ENCODE assay signal across 1 cellular context in genomic region chr10:102461187-102462054, GRCh38.
TF ChIP-seq lines count a peak whose summit lies in the region.

No MANE protein-coding gene starts in this region.

TF ChIP-seq in HEK293, 187 proteins besides CTCF, POLR2A, EP300 and RAD21 (continued from another document):
- TF ChIP-seq, protein P1, sequence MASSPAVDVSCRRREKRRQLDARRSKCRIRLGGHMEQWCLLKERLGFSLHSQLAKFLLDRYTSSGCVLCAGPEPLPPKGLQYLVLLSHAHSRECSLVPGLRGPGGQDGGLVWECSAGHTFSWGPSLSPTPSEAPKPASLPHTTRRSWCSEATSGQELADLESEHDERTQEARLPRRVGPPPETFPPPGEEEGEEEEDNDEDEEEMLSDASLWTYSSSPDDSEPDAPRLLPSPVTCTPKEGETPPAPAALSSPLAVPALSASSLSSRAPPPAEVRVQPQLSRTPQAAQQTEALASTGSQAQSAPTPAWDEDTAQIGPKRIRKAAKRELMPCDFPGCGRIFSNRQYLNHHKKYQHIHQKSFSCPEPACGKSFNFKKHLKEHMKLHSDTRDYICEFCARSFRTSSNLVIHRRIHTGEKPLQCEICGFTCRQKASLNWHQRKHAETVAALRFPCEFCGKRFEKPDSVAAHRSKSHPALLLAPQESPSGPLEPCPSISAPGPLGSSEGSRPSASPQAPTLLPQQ (tag by site-specific recombination; IDR thresholded peaks at IDR 0.05): peak; percentile 99
- TF ChIP-seq ZNF514 (tag by site-specific recombination; IDR thresholded peaks at IDR 0.05) (no peak), ZNF2 (tag by site-specific recombination; IDR thresholded peaks at IDR 0.05) (no peak; the same call in none of the 2 replicates), ZNF701 (tag by site-specific recombination; IDR thresholded peaks at IDR 0.05) (no peak), ZNF48 (tag by site-specific recombination; IDR thresholded peaks at IDR 0.05) (no peak), ZNF600 (tag by site-specific recombination; IDR thresholded peaks at IDR 0.05) (peak; percentile 62), YY1 (tag by site-specific recombination; IDR thresholded peaks at IDR 0.05) (peak; percentile 97), SCRT2 (tag by site-specific recombination; IDR thresholded peaks at IDR 0.05) (peak; percentile 100), ZNF660 (tag by site-specific recombination; IDR thresholded peaks at IDR 0.05) (peak; percentile 41; the same call in 1 of the 2 replicates), ZBTB26 (tag by site-specific recombination; optimal IDR thresholded peaks at IDR 0.05) (peak; percentile 98), KLF9 (tag by site-specific recombination; IDR thresholded peaks at IDR 0.05; ENCODE audit: low read depth) (no peak), ZNF555 (tag by site-specific recombination; conservative IDR thresholded peaks at IDR 0.05) (no peak), ELK4 (IDR thresholded peaks at IDR 0.05; ENCODE audit: borderline replicate concordance, low read depth, low read length) (no peak), ZNF169 (tag by site-specific recombination; IDR thresholded peaks at IDR 0.05) (no peak), ZNF324 (tag by site-specific recombination; IDR thresholded peaks at IDR 0.05) (no peak; the same call in 1 of the 2 replicates), ZNF664 (tag by site-specific recombination; IDR thresholded peaks at IDR 0.05) (no peak), ZSCAN18 (tag by site-specific recombination; IDR thresholded peaks at IDR 0.05) (0 out of 2 replicates have a peak, but pooled peaks have one; percentile 26), KLF8 (tag by site-specific recombination; IDR thresholded peaks at IDR 0.05) (peak; percentile 91), OVOL3 (tag by site-specific recombination; IDR thresholded peaks at IDR 0.05) (0 out of 2 replicates have a peak, but pooled peaks have one; percentile 39), AEBP2 (tag by site-specific recombination; IDR thresholded peaks at IDR 0.05; ENCODE audit: borderline replicate concordance) (no peak), ZNF837 (tag by site-specific recombination; IDR thresholded peaks at IDR 0.05) (no peak), ZNF341 (tag by site-specific recombination; IDR thresholded peaks at IDR 0.05; ENCODE audit: low read depth) (peak; percentile 75), ZFP3 (tag by site-specific recombination; IDR thresholded peaks at IDR 0.05; ENCODE audit: low read depth) (no peak), PRDM6 (tag by site-specific recombination; IDR thresholded peaks at IDR 0.05) (no peak), ZNF596 (tag by site-specific recombination; IDR thresholded peaks at IDR 0.05) (no peak), ZNF335 (tag by site-specific recombination; conservative IDR thresholded peaks at IDR 0.05) (peak; percentile 78), ZNF174 (tag by site-specific recombination; IDR thresholded peaks at IDR 0.05) (no peak), ZBTB17 (tag by site-specific recombination; IDR thresholded peaks at IDR 0.05) (peak; percentile 97), ZNF623 (tag by site-specific recombination; IDR thresholded peaks at IDR 0.05) (no peak), ZNF391 (tag by site-specific recombination; IDR thresholded peaks at IDR 0.05; ENCODE audit: borderline replicate concordance, low read depth) (peak; percentile 88; the same call in 1 of the 2 replicates), ZNF776 (tag by site-specific recombination; IDR thresholded peaks at IDR 0.05; ENCODE audit: borderline replicate concordance) (no peak), KLF1 (tag by site-specific recombination; IDR thresholded peaks at IDR 0.05) (no peak), ZNF629 (tag by site-specific recombination; IDR thresholded peaks at IDR 0.05) (peak; percentile 48; the same call in 1 of the 2 replicates)
- TF ChIP-seq, protein P2, sequence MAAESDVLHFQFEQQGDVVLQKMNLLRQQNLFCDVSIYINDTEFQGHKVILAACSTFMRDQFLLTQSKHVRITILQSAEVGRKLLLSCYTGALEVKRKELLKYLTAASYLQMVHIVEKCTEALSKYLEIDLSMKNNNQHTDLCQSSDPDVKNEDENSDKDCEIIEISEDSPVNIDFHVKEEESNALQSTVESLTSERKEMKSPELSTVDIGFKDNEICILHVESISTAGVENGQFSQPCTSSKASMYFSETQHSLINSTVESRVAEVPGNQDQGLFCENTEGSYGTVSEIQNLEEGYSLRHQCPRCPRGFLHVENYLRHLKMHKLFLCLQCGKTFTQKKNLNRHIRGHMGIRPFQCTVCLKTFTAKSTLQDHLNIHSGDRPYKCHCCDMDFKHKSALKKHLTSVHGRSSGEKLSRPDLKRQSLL (tag by site-specific recombination; IDR thresholded peaks at IDR 0.05): peak; percentile 88
- TF ChIP-seq, protein P3, sequence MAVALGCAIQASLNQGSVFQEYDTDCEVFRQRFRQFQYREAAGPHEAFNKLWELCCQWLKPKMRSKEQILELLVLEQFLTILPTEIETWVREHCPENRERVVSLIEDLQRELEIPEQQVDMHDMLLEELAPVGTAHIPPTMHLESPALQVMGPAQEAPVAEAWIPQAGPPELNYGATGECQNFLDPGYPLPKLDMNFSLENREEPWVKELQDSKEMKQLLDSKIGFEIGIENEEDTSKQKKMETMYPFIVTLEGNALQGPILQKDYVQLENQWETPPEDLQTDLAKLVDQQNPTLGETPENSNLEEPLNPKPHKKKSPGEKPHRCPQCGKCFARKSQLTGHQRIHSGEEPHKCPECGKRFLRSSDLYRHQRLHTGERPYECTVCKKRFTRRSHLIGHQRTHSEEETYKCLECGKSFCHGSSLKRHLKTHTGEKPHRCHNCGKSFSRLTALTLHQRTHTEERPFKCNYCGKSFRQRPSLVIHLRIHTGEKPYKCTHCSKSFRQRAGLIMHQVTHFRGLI (tag by site-specific recombination; IDR thresholded peaks at IDR 0.05): no peak; the same call in 1 of the 2 replicates
- TF ChIP-seq, protein P4, sequence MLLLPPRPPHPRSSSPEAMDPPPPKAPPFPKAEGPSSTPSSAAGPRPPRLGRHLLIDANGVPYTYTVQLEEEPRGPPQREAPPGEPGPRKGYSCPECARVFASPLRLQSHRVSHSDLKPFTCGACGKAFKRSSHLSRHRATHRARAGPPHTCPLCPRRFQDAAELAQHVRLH (tag by site-specific recombination; IDR thresholded peaks at IDR 0.05): no peak
- TF ChIP-seq, protein P5, sequence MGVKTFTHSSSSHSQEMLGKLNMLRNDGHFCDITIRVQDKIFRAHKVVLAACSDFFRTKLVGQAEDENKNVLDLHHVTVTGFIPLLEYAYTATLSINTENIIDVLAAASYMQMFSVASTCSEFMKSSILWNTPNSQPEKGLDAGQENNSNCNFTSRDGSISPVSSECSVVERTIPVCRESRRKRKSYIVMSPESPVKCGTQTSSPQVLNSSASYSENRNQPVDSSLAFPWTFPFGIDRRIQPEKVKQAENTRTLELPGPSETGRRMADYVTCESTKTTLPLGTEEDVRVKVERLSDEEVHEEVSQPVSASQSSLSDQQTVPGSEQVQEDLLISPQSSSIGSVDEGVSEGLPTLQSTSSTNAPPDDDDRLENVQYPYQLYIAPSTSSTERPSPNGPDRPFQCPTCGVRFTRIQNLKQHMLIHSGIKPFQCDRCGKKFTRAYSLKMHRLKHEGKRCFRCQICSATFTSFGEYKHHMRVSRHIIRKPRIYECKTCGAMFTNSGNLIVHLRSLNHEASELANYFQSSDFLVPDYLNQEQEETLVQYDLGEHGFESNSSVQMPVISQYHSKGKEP (tag by site-specific recombination; IDR thresholded peaks at IDR 0.05): peak; percentile 61; the same call in 1 of the 2 replicates
TF ChIP-seq in HEK293: peak in this region for 56.
